In genomic region chr3:141380279-141380678, GRCh38 we compare ENCODE assay signal across 17 cellular contexts. TPM values are rescaled to one million over a fixed set of nuclear protein-coding genes. Genes with fewer than 3 reads are reported as not detected.
DNase-seq lines count a peak whose midpoint lies in the region; ATAC-seq and TF ChIP-seq lines count a peak whose summit lies in the region.
"Had no signal": no experiment of that assay in that cellular context is flagged by ENCODE, and none has a peak within 500 bp of the region (broad histone marks: within the 10 kb centered on the region; RNA-seq: fewer than 3 reads in every experiment).

No MANE protein-coding gene starts in this region.

- peaks cover 16 to 52% (median 40%) of the 10 kb centered on the region in 4 donors for H3K4me1 Mint-ChIP-seq in CD4-positive, CD25-positive, alpha-beta regulatory T cell
- peaks cover 28% of the 10 kb centered on the region for H3K4me1 Mint-ChIP-seq in T-helper 17 cell
- peaks cover 20% of the 10 kb centered on the region for H3K4me1 Mint-ChIP-seq in T-helper 2 cell treated with Interferon-gamma antibody and Interleukin-4, amounts not matched to agents 5 μg/mL and 100 μg/mL, for 36 hours (ENCODE audit: low read depth)

- no peaks in the 10 kb centered on the region for H3K9me3 ChIP-seq in CD4-positive, CD25-positive, alpha-beta regulatory T cell (ENCODE audit: control insufficient read depth in 2 of 2, low read length in 2 of 2)
- no peaks in the 10 kb centered on the region for H3K9me3 ChIP-seq in T-helper 17 cell (ENCODE audit: control insufficient read depth, low read length, poor library complexity, severe bottlenecking)
- H3K9me3 ChIP-seq: left ventricle myocardium inferior had no signal

- no peaks in the 10 kb centered on the region for H3K79me1 ChIP-seq in mesendoderm (ENCODE audit: low read length)

- H4K8ac ChIP-seq in mesendoderm (ENCODE audit: low read depth, low read length) = no peak overlapping the region

- H3K27ac Mint-ChIP-seq in CD4-positive, CD25-positive, alpha-beta regulatory T cell = peak overlapping the region; percentile 60 to 94 (median 71)
- H3K27ac Mint-ChIP-seq in T-helper 17 cell = peak overlapping the region; percentile 78
- no peak overlapping the region for H3K27ac Mint-ChIP-seq in T-helper 2 cell treated with Interferon-gamma antibody and Interleukin-4, amounts not matched to agents 5 μg/mL and 100 μg/mL, for 36 hours

- no CpG with 5 or more reads among the region's 2 CpGs for WGBS in mesendoderm (ENCODE audit: extremely low coverage, insufficient coverage, low lambda C conversion rate)

- no peaks in the 10 kb centered on the region for H3K27me3 Mint-ChIP-seq in CD4-positive, CD25-positive, alpha-beta regulatory T cell
- H3K27me3 Mint-ChIP-seq in T-helper 17 cell = peaks cover 7% of the 10 kb centered on the region
- peaks cover 3% of the 10 kb centered on the region for H3K27me3 Mint-ChIP-seq in T-helper 2 cell treated with Interferon-gamma antibody and Interleukin-4, amounts not matched to agents 5 μg/mL and 100 μg/mL, for 36 hours (ENCODE audit: low read depth)

- peaks cover 0 to 2% (median 0%) of the 10 kb centered on the region in 7 donors for H3K9me3 Mint-ChIP-seq in CD4-positive, CD25-positive, alpha-beta regulatory T cell
- H3K9me3 Mint-ChIP-seq in T-helper 2 cell treated with Interferon-gamma antibody and Interleukin-4, amounts not matched to agents 5 μg/mL and 100 μg/mL, for 36 hours = no peaks in the 10 kb centered on the region

- no peak overlapping the region for H2BK15ac ChIP-seq in mesendoderm (replicated peaks; ENCODE audit: low read depth)

- H3K4ac ChIP-seq in mesendoderm (ENCODE audit: low read depth, low read length) = peak overlapping the region; percentile 21

- no peak overlapping the region for H3K9ac ChIP-seq in mesendoderm (ENCODE audit: low read length)

- H3K23ac ChIP-seq in mesendoderm (ENCODE audit: low read length) = no peak overlapping the region

- H2BK120ac ChIP-seq in mesendoderm (ENCODE audit: low read depth, low read length) = no peak overlapping the region

- no peak overlapping the region for H3K56ac ChIP-seq in mesendoderm (ENCODE audit: low read length)

- H3K4me1 ChIP-seq in CD4-positive, CD25-positive, alpha-beta regulatory T cell (ENCODE audit: control insufficient read depth, insufficient read depth, low read length, poor library complexity, severe bottlenecking) = peaks cover 33% of the 10 kb centered on the region
- H3K4me1 ChIP-seq in mesendoderm (ENCODE audit: control insufficient read depth, low read depth, low read length) = peaks cover 3% of the 10 kb centered on the region

- H3K27me3 ChIP-seq in CD4-positive, CD25-positive, alpha-beta regulatory T cell (ENCODE audit: control insufficient read depth, insufficient read depth, low read length) = no peaks in the 10 kb centered on the region
- H3K27me3 ChIP-seq in mesendoderm (ENCODE audit: insufficient read depth, low read length, poor library complexity) = no peaks in the 10 kb centered on the region

- no peaks in the 10 kb centered on the region for H3K79me2 ChIP-seq in mesendoderm (ENCODE audit: control insufficient read depth, insufficient read depth, low read length)

- H3K4me2 ChIP-seq in mesendoderm (ENCODE audit: low read length) = no peak overlapping the region

- DNase-seq in CD4-positive, CD25-positive, alpha-beta regulatory T cell = peak in 1 of 3 donors; percentile 16
- DNase-seq in GM12864 (ENCODE audit: low read depth) (no peak), T-helper 17 cell (no peak), mesendoderm (no peak), left lobe of liver (ENCODE audit: low spot score) (no peak), OCI-M2 (lab: John Stamatoyannopoulos, UW; ENCODE audit: unreplicated experiment) (no peak)
- no peak for DNase-seq in T-helper 2 cell treated with Interferon-gamma antibody and Interleukin-4, amounts not matched to agents 5 μg/mL and 100 μg/mL, for 36 hours (ENCODE audit: low spot score)
- DNase-seq: activated effector memory CD4-positive, alpha-beta T cell treated with anti-CD3 and anti-CD28 coated beads, Interleukin-2, amount 50 U/mL, for 16 hours; amygdala; caudate nucleus; effector CD4-positive, alpha-beta T cell; glutamatergic neuron; left ventricle myocardium inferior; NCI-H774; stimulated activated CD4-positive, alpha-beta T cell treated with anti-CD3 and anti-CD28 coated beads, Interleukin-2, amount 100 ng/mL, for 48 hours had no signal

- ATAC-seq in CD4-positive, CD25-positive, alpha-beta regulatory T cell (ENCODE audit: low read depth in 2 of 2) = no peak
- ATAC-seq in T-helper 17 cell (no peak), HG03520 (IDR thresholded peaks at IDR 0.05; ENCODE audit: unreplicated experiment) (no peak), left lobe of liver (no peak)
- ATAC-seq: SK-N-SH treated with all-trans-retinoic acid at 6 μM for 48 hours had no signal

- H4K5ac ChIP-seq in mesendoderm (ENCODE audit: low read length) = no peak overlapping the region

- no peaks in the 10 kb centered on the region for H3K36me3 ChIP-seq in CD4-positive, CD25-positive, alpha-beta regulatory T cell (ENCODE audit: control insufficient read depth, insufficient read depth, low read length)
- H3K36me3 ChIP-seq in mesendoderm (ENCODE audit: control insufficient read depth, insufficient read depth, low read length) = no peaks in the 10 kb centered on the region

- TF ChIP-seq CTCF in GM12864 (IDR thresholded peaks at IDR 0.05; ENCODE audit: low read depth, low read length, missing control alignments) = no peak

- peaks cover 6% of the 10 kb centered on the region for H3K36me3 Mint-ChIP-seq in CD4-positive, CD25-positive, alpha-beta regulatory T cell
- H3K36me3 Mint-ChIP-seq in T-helper 17 cell (ENCODE audit: low read depth) = no peaks in the 10 kb centered on the region
- H3K36me3 Mint-ChIP-seq in T-helper 2 cell treated with Interferon-gamma antibody and Interleukin-4, amounts not matched to agents 5 μg/mL and 100 μg/mL, for 36 hours (ENCODE audit: low read depth) = no peaks in the 10 kb centered on the region

- no peak overlapping the region for H2BK5ac ChIP-seq in mesendoderm (ENCODE audit: low read length)

- H3K4me3 Mint-ChIP-seq in CD4-positive, CD25-positive, alpha-beta regulatory T cell = peak overlapping the region in 3 of 4 donors; percentile 36 to 78 (median 39)
- no peak overlapping the region for H3K4me3 Mint-ChIP-seq in T-helper 17 cell
- no peak overlapping the region for H3K4me3 Mint-ChIP-seq in T-helper 2 cell treated with Interferon-gamma antibody and Interleukin-4, amounts not matched to agents 5 μg/mL and 100 μg/mL, for 36 hours

- no peak overlapping the region for H2AK5ac ChIP-seq in mesendoderm (ENCODE audit: low read length)

- H3K27ac ChIP-seq in CD4-positive, CD25-positive, alpha-beta regulatory T cell (ENCODE audit: insufficient read depth, low read length, poor library complexity, severe bottlenecking) = peak overlapping the region; percentile 80
- H3K27ac ChIP-seq in mesendoderm (ENCODE audit: low read depth, low read length) = no peak overlapping the region
- H3K27ac ChIP-seq: left ventricle myocardium inferior had no signal

- H3K18ac ChIP-seq in mesendoderm (ENCODE audit: low read length) = no peak overlapping the region

- no peak overlapping the region for H3K4me3 ChIP-seq in CD4-positive, CD25-positive, alpha-beta regulatory T cell (ENCODE audit: low read depth, low read length)
- H3K4me3 ChIP-seq in GM12864 (ENCODE audit: low read depth, low read length) (peak overlapping the region; percentile 13; the same call in 1 of the 2 replicates), mesendoderm (ENCODE audit: low read length) (no peak overlapping the region)
- H3K4me3 ChIP-seq: left ventricle myocardium inferior had no signal

RNA-seq across cellular contexts. Expression of gene ZBTB38, which starts 12.0 kb away (rescaled TPM):
- 75.7 TPM for total RNA-seq in CD4-positive, CD25-positive, alpha-beta regulatory T cell
- polyA plus RNA-seq in CD4-positive, CD25-positive, alpha-beta regulatory T cell = 100 to 1,000 TPM in 2 of 4 donors, 10 to 100 TPM in 2; 65.0 to 148 (median 116) TPM
- total RNA-seq in T-helper 17 cell (10 to 100 TPM; 51.6 to 54.0 TPM), left lobe of liver (26.6 TPM)
- polyA plus RNA-seq in mesendoderm (2013, experiment 1 of 2) = 20.8 TPM
- 20.5 TPM for polyA plus RNA-seq in mesendoderm (2013, experiment 2 of 2)

Comparison
In these comparisons a context has a peak if more than half of its experiments do, and no peak if none do; other contexts are left out.
1. H3K4me3 Mint-ChIP-seq: peak in CD4-positive, CD25-positive, alpha-beta regulatory T cell (3 of 4); none in T-helper 17 cell (single experiment) and T-helper 2 cell treated with Interferon-gamma antibody and Interleukin-4, amounts not matched to agents 5 μg/mL and 100 μg/mL, for 36 hours (single experiment).